ENCODE assay signal across 8 cellular contexts in the genomic region with DNA sequence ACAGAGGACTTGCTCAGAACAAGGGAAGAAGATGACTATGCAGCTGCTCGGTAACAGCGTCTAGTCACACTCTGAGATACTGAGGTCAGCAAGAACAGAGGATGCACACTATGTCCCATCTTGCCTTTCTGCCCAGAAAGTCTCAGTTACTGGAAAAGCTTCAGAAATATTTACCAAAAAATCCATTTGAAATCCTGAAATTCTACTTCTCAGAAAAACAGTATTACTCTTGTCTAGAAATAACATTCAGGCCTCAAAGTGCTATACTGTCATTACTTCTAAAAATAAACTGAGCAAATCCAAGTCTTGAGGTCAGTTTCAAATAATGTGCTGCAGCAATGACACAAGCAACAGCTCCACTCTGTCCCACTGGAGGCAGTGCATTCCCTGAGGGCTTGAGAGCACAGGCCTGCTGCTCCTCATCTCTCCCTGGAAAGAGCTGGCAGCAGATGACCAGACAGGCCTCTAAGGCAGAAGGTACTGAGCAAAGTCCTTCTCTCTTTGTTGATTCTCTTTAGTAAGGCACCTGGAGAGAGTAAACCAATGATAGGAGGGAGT.
DNase-seq lines count a peak whose midpoint lies in the region; ATAC-seq and FAIRE-seq lines count a peak whose summit lies in the region.

No MANE protein-coding gene starts in this region.

- no peak overlapping the region for H3K4me3 ChIP-seq in CD4-positive, alpha-beta memory T cell (ENCODE audit: low read length in 2 of 2)
- H3K4me3 ChIP-seq in small intestine (ENCODE audit: low read depth in 1 of 2, low read length in 2 of 2): no peak overlapping the region

- H3K9me3 Mint-ChIP-seq in CD4-positive, alpha-beta memory T cell: peaks cover 0 to 5% (median 2%) of the 10 kb centered on the region in 8 donors
- H3K9me3 Mint-ChIP-seq in activated naive CD4-positive, alpha-beta T cell treated with anti-CD3 and anti-CD28 coated beads, Interleukin-2, amount 50 U/mL, for 72 hours: peaks cover 5 to 16% of the 10 kb centered on the region in 2 donors

- DNase-seq in CD4-positive, alpha-beta memory T cell: no peak
- DNase-seq in HT1080 (ENCODE audit: low read depth) (peak; percentile 13), left ventricle myocardium superior (peak; percentile 72), small intestine (peak; percentile 69), NCI-H2029 (lab: John Stamatoyannopoulos, UW) (no peak)
- peak in 1 of 2 donors; percentile 21 for DNase-seq in activated naive CD4-positive, alpha-beta T cell treated with anti-CD3 and anti-CD28 coated beads, Interleukin-2, amount 50 U/mL, for 72 hours (ENCODE audit: low spot score in 2 of 2)
- DNase-seq in activated CD8-positive, alpha-beta memory T cell treated with anti-CD3 and anti-CD28 coated beads, Interleukin-2, amount 50 U/mL, for 48 hours: no peak

- peak overlapping the region in 6 of 7 donors; percentile 48 to 96 (median 83) for H3K27ac Mint-ChIP-seq in CD4-positive, alpha-beta memory T cell
- H3K27ac Mint-ChIP-seq in activated naive CD4-positive, alpha-beta T cell treated with anti-CD3 and anti-CD28 coated beads, Interleukin-2, amount 50 U/mL, for 72 hours: peak overlapping the region; percentile 89 to 97

- FAIRE-seq in small intestine (lab: Jason Lieb, UNC): no peak

- H3K9me3 ChIP-seq in CD4-positive, alpha-beta memory T cell (ENCODE audit: control insufficient read depth in 1 of 2, low read length in 2 of 2): no peaks in the 10 kb centered on the region
- no peaks in the 10 kb centered on the region for H3K9me3 ChIP-seq in small intestine (ENCODE audit: control insufficient read depth, low read depth)

- POLR2A ChIA-PET in CD4-positive, alpha-beta memory T cell (lab: Charles Lee; ENCODE audit: partially characterized antibody): interaction anchor here (1.0 to 2.0 kb wide), 2 partner anchors 76 to 78 kb away, joined by 3 to 8 read pairs; no protein-coding TSS in a partner anchor

- intact Hi-C loops in CD4-positive, alpha-beta memory T cell (cut with micrococcal nuclease): loop anchor here (5.0 kb wide), 2 partner anchors 137 to 223 kb away; no protein-coding TSS in a partner anchor
- intact Hi-C loops in left ventricle myocardium superior (cut with micrococcal nuclease): no loop called here

- H3K27ac ChIP-seq in CD4-positive, alpha-beta memory T cell (ENCODE audit: low read depth, low read length): no peak overlapping the region
- peak overlapping the region in 1 of 2 donors; percentile 72 for H3K27ac ChIP-seq in small intestine (ENCODE audit: low read depth in 1 of 2, low read length in 1 of 2)

- H3K27me3 Mint-ChIP-seq in CD4-positive, alpha-beta memory T cell: no peaks in the 10 kb centered on the region

- H3K4me1 Mint-ChIP-seq in CD4-positive, alpha-beta memory T cell: peaks cover 42 to 54% (median 47%) of the 10 kb centered on the region in 4 donors

- peak overlapping the region in 4 of 8 donors; percentile 12 to 82 (median 50) for H3K4me3 Mint-ChIP-seq in CD4-positive, alpha-beta memory T cell

- WGBS in small intestine, 3 donors: 49 to 84% (median 57%) methylated on average over 2 of the region's 2 CpGs

- ATAC-seq in activated naive CD4-positive, alpha-beta T cell treated with anti-CD3 and anti-CD28 coated beads, Interleukin-2, amount 50 U/mL, for 72 hours: peak; percentile 78 to 86
- ATAC-seq in left ventricle myocardium superior (peak; percentile 96), HG02588 (IDR thresholded peaks at IDR 0.05; ENCODE audit: unreplicated experiment) (no peak)

- H3K36me3 ChIP-seq in CD4-positive, alpha-beta memory T cell (ENCODE audit: insufficient read depth, low read length): no peaks in the 10 kb centered on the region
- peaks cover 0 to 3% of the 10 kb centered on the region in 2 donors for H3K36me3 ChIP-seq in small intestine (ENCODE audit: control insufficient read depth in 2 of 2, insufficient read depth in 2 of 2, low read length in 2 of 2)

- H3K27me3 ChIP-seq in CD4-positive, alpha-beta memory T cell (ENCODE audit: insufficient read depth, low read length): no peaks in the 10 kb centered on the region
- no peaks in the 10 kb centered on the region for H3K27me3 ChIP-seq in small intestine (ENCODE audit: control insufficient read depth in 2 of 2, insufficient read depth in 2 of 2, low read length in 2 of 2)

- H3K36me3 Mint-ChIP-seq in CD4-positive, alpha-beta memory T cell: peaks cover 18% of the 10 kb centered on the region in 2 donors
- H3K36me3 Mint-ChIP-seq in activated naive CD4-positive, alpha-beta T cell treated with anti-CD3 and anti-CD28 coated beads, Interleukin-2, amount 50 U/mL, for 72 hours: peaks cover 31 to 60% of the 10 kb centered on the region in 2 donors

- CTCF ChIA-PET in CD4-positive, alpha-beta memory T cell (lab: Charles Lee; ENCODE audit: partially characterized antibody): interaction anchor here (2.3 kb wide), 1 partner anchor 10 kb away, joined by 7 read pairs; no protein-coding TSS in a partner anchor

- peaks cover 40% of the 10 kb centered on the region for H3K4me1 ChIP-seq in CD4-positive, alpha-beta memory T cell (ENCODE audit: insufficient read depth, low read length)
- H3K4me1 ChIP-seq in small intestine (ENCODE audit: control insufficient read depth in 2 of 2, insufficient read depth in 1 of 2, low read depth in 1 of 2, low read length in 1 of 2): peaks cover 5% of the 10 kb centered on the region in 2 donors

Comparison
In these comparisons a context has a peak if more than half of its experiments do, and no peak if none do; other contexts are left out.
1. DNase-seq: peak in HT1080 (single experiment), left ventricle myocardium superior (single experiment) and small intestine (single experiment); none in CD4-positive, alpha-beta memory T cell (0 of 5), NCI-H2029 (single experiment) and activated CD8-positive, alpha-beta memory T cell treated with anti-CD3 and anti-CD28 coated beads, Interleukin-2, amount 50 U/mL, for 48 hours (single experiment).